12 cellular contexts compared by ENCODE assay signal in the genomic region with DNA sequence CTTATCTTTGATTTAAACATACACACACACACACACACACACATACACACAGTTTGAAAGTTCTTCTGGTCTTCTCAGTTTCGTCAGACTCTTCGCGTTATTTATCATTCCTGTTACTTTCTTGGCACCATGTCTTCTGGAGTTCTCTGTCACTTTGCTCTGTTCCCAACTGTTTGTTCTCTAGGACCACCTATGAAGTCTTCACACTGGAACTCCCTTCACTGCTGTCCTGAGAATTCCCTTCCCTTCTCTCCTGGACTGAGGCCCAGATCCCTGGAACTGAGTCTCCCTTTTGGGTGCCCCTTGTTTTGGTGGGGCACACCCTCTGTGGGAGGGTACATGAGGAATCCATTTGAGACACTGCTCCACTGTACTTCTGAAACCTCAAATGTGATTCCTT. TPM values are rescaled to one million over a fixed set of nuclear protein-coding genes. Genes with fewer than 3 reads are reported as not detected.
A peak's percentile ranks its signal among the peaks of the same experiment; 100 is the strongest.
DNase-seq lines count a peak whose midpoint lies in the region; FAIRE-seq and TF ChIP-seq lines count a peak whose summit lies in the region.
"Had no signal": no experiment of that assay in that cellular context is flagged by ENCODE, and none has a peak within 500 bp of the region (broad histone marks: within the 10 kb centered on the region; RNA-seq: fewer than 3 reads in every experiment).

No MANE protein-coding gene starts in this region.

- peaks cover 2% of the 10 kb centered on the region; the same call in 1 of the 2 replicates for H3K23me2 ChIP-seq in H1 (ENCODE audit: low read depth, low read length)

- TF ChIP-seq EP300 in H1 (IDR thresholded peaks at IDR 0.05; ENCODE audit: borderline replicate concordance in 1 of 2, low read depth in 2 of 2, low read length in 2 of 2), result no peak

- no peak overlapping the region for H4K91ac ChIP-seq in H1 (replicated peaks; ENCODE audit: insufficient read length, low read length)

- H3K9me3 Mint-ChIP-seq in CD4-positive, alpha-beta memory T cell, result no peaks in the 10 kb centered on the region
- H3K9me3 Mint-ChIP-seq: activated CD4-positive, alpha-beta memory T cell treated with anti-CD3 and anti-CD28 coated beads for 36 hours; type B pancreatic cell had no signal

- no peak overlapping the region for H3K14ac ChIP-seq in H1 (ENCODE audit: insufficient read length)

- H3K4me3 ChIP-seq in GM23248 (peak overlapping the region; percentile 51), H1 (ENCODE audit: extremely low read depth in 1 of 4, insufficient read depth in 2 of 4, low read depth in 3 of 4, low read length in 4 of 4) (no peak overlapping the region), kidney (ENCODE audit: low read length in 2 of 2) (no peak overlapping the region), skeletal muscle satellite cell (ENCODE audit: low read length) (no peak overlapping the region)
- no peak overlapping the region for H3K4me3 ChIP-seq in CD4-positive, alpha-beta memory T cell (ENCODE audit: low read length in 2 of 2)

- H3K27ac ChIP-seq in GM23248 (peak overlapping the region; percentile 56), H1 (ENCODE audit: low read depth, low read length) (no peak overlapping the region), kidney (ENCODE audit: low read depth in 2 of 2, low read length in 2 of 2) (peak overlapping the region; percentile 40 to 84)
- no peak overlapping the region for H3K27ac ChIP-seq in CD4-positive, alpha-beta memory T cell (ENCODE audit: low read depth, low read length)

- H3K79me2 ChIP-seq in GM23248 (ENCODE audit: insufficient read depth) (no peaks in the 10 kb centered on the region), H1 (ENCODE audit: control insufficient read depth in 1 of 2, insufficient read depth in 2 of 2, low read length in 2 of 2) (no peaks in the 10 kb centered on the region)

- DNase-seq in GM23248, result peak; percentile 69
- no peak for DNase-seq in H1 (ENCODE audit: low read depth in 1 of 2, low spot score in 2 of 2)
- no peak for DNase-seq in kidney
- DNase-seq in HuH-7 (ENCODE audit: low spot score), result no peak
- no peak for DNase-seq in CD4-positive, alpha-beta memory T cell
- DNase-seq in retina, result no peak
- DNase-seq in SW480 (ENCODE audit: low spot score), result no peak
- DNase-seq: activated naive CD4-positive, alpha-beta T cell; NCI-H2081 treated with DMSO at 0.1 percent for 48 hours had no signal

- no peak for TF ChIP-seq RAD21 in H1 (IDR thresholded peaks at IDR 0.05 in 1 of 2, conservative IDR thresholded peaks at IDR 0.05 in 1 of 2; ENCODE audit: low read depth in 2 of 2, low read length in 2 of 2)

- H3K27me3 ChIP-seq in GM23248 (replicated peaks; ENCODE audit: insufficient read depth) (no peaks in the 10 kb centered on the region), H1 (replicated peaks in 1 of 4; ENCODE audit: control insufficient read depth in 3 of 4, extremely low read depth in 1 of 4, insufficient read depth in 3 of 4, low read length in 3 of 4) (no peaks in the 10 kb centered on the region), skeletal muscle satellite cell (ENCODE audit: control insufficient read depth, insufficient read depth, low read length) (no peaks in the 10 kb centered on the region)
- H3K27me3 ChIP-seq in CD4-positive, alpha-beta memory T cell (ENCODE audit: insufficient read depth, low read length), result no peaks in the 10 kb centered on the region

- H3K36me3 ChIP-seq in GM23248 (ENCODE audit: low read depth), result no peaks in the 10 kb centered on the region
- no peaks in the 10 kb centered on the region for H3K36me3 ChIP-seq in H1 (ENCODE audit: control insufficient read depth in 2 of 4, insufficient read depth in 4 of 4, low read length in 3 of 4)
- H3K36me3 ChIP-seq in kidney (ENCODE audit: control insufficient read depth in 1 of 2, insufficient read depth in 2 of 2, low read length in 2 of 2), result no peaks in the 10 kb centered on the region
- H3K36me3 ChIP-seq in skeletal muscle satellite cell (ENCODE audit: insufficient read depth, low read length), result no peaks in the 10 kb centered on the region
- H3K36me3 ChIP-seq in CD4-positive, alpha-beta memory T cell (ENCODE audit: insufficient read depth, low read length), result no peaks in the 10 kb centered on the region

- no peak overlapping the region for H3K27ac Mint-ChIP-seq in CD4-positive, alpha-beta memory T cell
- H3K27ac Mint-ChIP-seq: activated CD4-positive, alpha-beta memory T cell treated with anti-CD3 and anti-CD28 coated beads for 36 hours; type B pancreatic cell had no signal

- peak overlapping the region; percentile 54 for H3K9ac ChIP-seq in GM23248
- H3K9ac ChIP-seq in H1 (replicated peaks in 1 of 4; ENCODE audit: extremely low read depth in 1 of 4, low read depth in 3 of 4, low read length in 3 of 4), result no peak overlapping the region
- no peak overlapping the region for H3K9ac ChIP-seq in kidney (ENCODE audit: low read length in 2 of 2)
- H3K9ac ChIP-seq in skeletal muscle satellite cell (ENCODE audit: low read depth, low read length), result peak overlapping the region; percentile 34

- no peak overlapping the region for H2BK15ac ChIP-seq in H1 (ENCODE audit: low read length)

- H2AFZ ChIP-seq in GM23248 (peak overlapping the region; percentile 70), H1 (ENCODE audit: low read length) (no peak overlapping the region)

- no peaks in the 10 kb centered on the region for H3K4me1 Mint-ChIP-seq in CD4-positive, alpha-beta memory T cell

- intact Hi-C loops in kidney (cut with DNase I), result loop anchor here (5.0 kb wide), 1 partner anchor 185 kb away; no protein-coding TSS in a partner anchor
- intact Hi-C loops in CD4-positive, alpha-beta memory T cell (cut with micrococcal nuclease), result loop anchor here (5.0 kb wide), 1 partner anchor 115 kb away; a partner anchor contains a TSS

- no peak overlapping the region for H2BK5ac ChIP-seq in H1 (ENCODE audit: low read depth, low read length)

- CTCF ChIA-PET in H1 (lab: Charles Lee; ENCODE audit: partially characterized antibody), result interaction anchor here (0.6 to 2.8 kb wide), 18 partner anchors 18 to 258 kb away, joined by 3 to 39 read pairs (median 3); no protein-coding TSS in a partner anchor
- CTCF ChIA-PET in CD4-positive, alpha-beta memory T cell (lab: Charles Lee; ENCODE audit: partially characterized antibody), result interaction anchor here (0.7 to 6.2 kb wide), 5 partner anchors 140 to 507 kb away, joined by 3 to 73 read pairs (median 3); no protein-coding TSS in a partner anchor

- H3K56ac ChIP-seq in H1 (replicated peaks; ENCODE audit: insufficient read length, low read depth, low read length), result peak overlapping the region; percentile 21

- 0 out of 2 replicates have a peak, but pooled peaks cover 10% of the 10 kb centered on the region for H3F3A ChIP-seq in GM23248 (ENCODE audit: insufficient read depth)

- H3K27me3 Mint-ChIP-seq in CD4-positive, alpha-beta memory T cell, result no peaks in the 10 kb centered on the region
- H3K27me3 Mint-ChIP-seq: activated CD4-positive, alpha-beta memory T cell treated with anti-CD3 and anti-CD28 coated beads for 36 hours; type B pancreatic cell had no signal

- no peak overlapping the region for H4K5ac ChIP-seq in H1 (ENCODE audit: insufficient read length, low read depth, low read length)

- no peak overlapping the region for H4K8ac ChIP-seq in H1 (ENCODE audit: extremely low read depth, insufficient read depth, low read length)

- no peak overlapping the region for H3K4ac ChIP-seq in H1 (replicated peaks; ENCODE audit: insufficient read length, low read depth, low read length)

- FAIRE-seq in H1 (lab: Jason Lieb, UNC), result no peak
- no peak for FAIRE-seq in kidney (lab: Jason Lieb, UNC)

- H4K20me1 ChIP-seq in GM23248 (ENCODE audit: insufficient read depth) (no peaks in the 10 kb centered on the region), H1 (replicated peaks in 1 of 2; ENCODE audit: control insufficient read depth in 1 of 2, insufficient read depth in 2 of 2, low read length in 2 of 2) (no peaks in the 10 kb centered on the region)

- no peak overlapping the region for H2BK12ac ChIP-seq in H1 (ENCODE audit: low read depth, low read length)

- in situ Hi-C loops in GM23248 (cut with MboI), result loop anchor here (5.0 kb wide), 1 partner anchor 190 kb away; no protein-coding TSS in a partner anchor

- H3K4me2 ChIP-seq in GM23248 (ENCODE audit: unreplicated experiment) (peak overlapping the region; percentile 70), H1 (ENCODE audit: insufficient read depth in 1 of 2, low read depth in 2 of 2, low read length in 2 of 2) (no peak overlapping the region), skeletal muscle satellite cell (ENCODE audit: low read length) (peak overlapping the region; percentile 62)

- H2BK20ac ChIP-seq in H1 (ENCODE audit: low read length), result no peak overlapping the region

- WGBS in GM23248 (ENCODE audit: low coverage in 1 of 2, low lambda C conversion rate in 2 of 2, missing lambda C conversion rate in 2 of 2), 2 experiments, result 10 to 14% methylated on average over 3 of the region's 3 CpGs
- WGBS in H1 (ENCODE audit: extremely low coverage in 1 of 2, insufficient coverage in 1 of 2, insufficient read length in 1 of 2, insufficient replicate concordance in 2 of 2, low coverage in 1 of 2, low lambda C conversion rate in 2 of 2, missing lambda C conversion rate in 1 of 2), 2 experiments, result 79% methylated on average over 3 of the region's 3 CpGs; no CpG with 5 or more reads in 1 of the 2 experiments

- H3K4me3 Mint-ChIP-seq in CD4-positive, alpha-beta memory T cell, result no peak overlapping the region
- H3K4me3 Mint-ChIP-seq: activated CD4-positive, alpha-beta memory T cell treated with anti-CD3 and anti-CD28 coated beads for 36 hours; type B pancreatic cell had no signal

- no peaks in the 10 kb centered on the region for H3K9me3 ChIP-seq in GM23248 (ENCODE audit: low read depth)
- no peaks in the 10 kb centered on the region for H3K9me3 ChIP-seq in H1 (ENCODE audit: insufficient read depth in 2 of 2, low read depth in 1 of 2, low read length in 1 of 2)
- H3K9me3 ChIP-seq in kidney (ENCODE audit: control insufficient read depth in 1 of 2, low read length in 2 of 2), result no peaks in the 10 kb centered on the region
- no peaks in the 10 kb centered on the region for H3K9me3 ChIP-seq in skeletal muscle satellite cell (replicated peaks; ENCODE audit: low read length)
- H3K9me3 ChIP-seq in CD4-positive, alpha-beta memory T cell (ENCODE audit: control insufficient read depth in 1 of 2, low read length in 2 of 2), result no peaks in the 10 kb centered on the region

- H3K23ac ChIP-seq in H1 (ENCODE audit: insufficient read length), result no peak overlapping the region

- no peak for TF ChIP-seq POLR2A in H1 (IDR thresholded peaks at IDR 0.05; ENCODE audit: control extremely low read depth in 1 of 2, low read depth in 2 of 2, low read length in 2 of 2)

- no peak overlapping the region for H3K18ac ChIP-seq in H1 (ENCODE audit: extremely low read depth, low read length)

- TF ChIP-seq CTCF in H1 (IDR thresholded peaks at IDR 0.05; ENCODE audit: control extremely low read depth in 1 of 3, insufficient read depth in 1 of 3, low read depth in 1 of 3, low read length in 3 of 3) (no peak), kidney (IDR thresholded peaks at IDR 0.05; ENCODE audit: borderline replicate concordance, extremely low read depth, insufficient read depth) (no peak)

- no peak overlapping the region for H2AK5ac ChIP-seq in H1 (ENCODE audit: low read depth, low read length)

- H3K9me2 ChIP-seq in GM23248 (ENCODE audit: insufficient read depth), result no peaks in the 10 kb centered on the region

- H3K36me3 Mint-ChIP-seq in CD4-positive, alpha-beta memory T cell, result peaks cover 0 to 4% of the 10 kb centered on the region in 2 donors
- H3K36me3 Mint-ChIP-seq: activated CD4-positive, alpha-beta memory T cell treated with anti-CD3 and anti-CD28 coated beads for 36 hours had no signal

- no peak overlapping the region for H2BK120ac ChIP-seq in H1 (replicated peaks; ENCODE audit: low read depth, low read length)

- H3K79me1 ChIP-seq in H1 (ENCODE audit: low read depth, low read length), result no peaks in the 10 kb centered on the region

- POLR2A ChIA-PET in H1 (lab: Charles Lee; ENCODE audit: partially characterized antibody), result no interaction called here
- POLR2A ChIA-PET in CD4-positive, alpha-beta memory T cell (lab: Charles Lee; ENCODE audit: partially characterized antibody), result no interaction called here

- H3K4me1 ChIP-seq in GM23248 (ENCODE audit: insufficient read depth) (peaks cover 18% of the 10 kb centered on the region), H1 (replicated peaks in 1 of 4; ENCODE audit: control insufficient read depth in 3 of 4, insufficient read depth in 4 of 4, low read length in 3 of 4) (peaks cover 0 to 3% (median 0%) of the 10 kb centered on the region in 4 experiments; a peak in 1 of 7 replicates), kidney (ENCODE audit: control insufficient read depth in 1 of 2, insufficient read depth in 1 of 2, low read depth in 1 of 2, low read length in 2 of 2) (peaks cover 4 to 5% of the 10 kb centered on the region in 2 donors), skeletal muscle satellite cell (ENCODE audit: control insufficient read depth, insufficient read depth, low read length) (peaks cover 16% of the 10 kb centered on the region)
- H3K4me1 ChIP-seq in CD4-positive, alpha-beta memory T cell (ENCODE audit: insufficient read depth, low read length), result no peaks in the 10 kb centered on the region

RNA-seq across cellular contexts. Expression of a gene that starts 30.5 kb away (rescaled TPM):
- total RNA-seq in GM23248 (2014; rRNA removed; shearing (Covaris generic)), result 1.8 and 13.0 TPM in 2 replicates
- polyA plus RNA-seq in GM23248 (2016; fragmentation: Nextera tagmentation; extraction: Ambion mirVana) (12.1 and 13.5 TPM in 2 replicates), H1 (2011; rRNA removed) (0.67 and 0.95 TPM in 2 replicates), kidney (ENCODE audit: insufficient read depth, low read depth, low replicate concordance) (11.3 TPM)
- 1.3 TPM in 2 replicates for total RNA-seq in H1 (2021; fragmentation: NEBNext Ultra II Directional; extraction: Animal tissue kit (Norgen Biotek cat#: 25700))
- 1.3 TPM for polyA plus RNA-seq in H1 (2011; cell fraction: cytosol; rRNA removed)
- 1.2 TPM for polyA plus RNA-seq in H1 (2011; cell fraction: nucleus; rRNA removed)
- 0.44 to 2.9 TPM (median 1.5 TPM) in 4 replicates for polyA plus RNA-seq in H1 (2012, experiment 1 of 2)
- 0.25 TPM for polyA plus RNA-seq in H1 (2012, experiment 2 of 2)
- 2.0 TPM for polyA plus RNA-seq in H1 (2013, experiment 1 of 2)
- polyA plus RNA-seq in H1 (2013, experiment 2 of 2), result 2.8 TPM
- 1.4 and 2.2 TPM in 2 replicates for polyA minus RNA-seq in H1 (2011; rRNA and poly(A)+ RNA removed)
- polyA minus RNA-seq in H1 (2011; cell fraction: cytosol; rRNA and poly(A)+ RNA removed), result 0.29 TPM
- polyA minus RNA-seq in H1 (2011; cell fraction: nucleus; rRNA and poly(A)+ RNA removed), result 3.0 TPM
- 8.6 TPM for total RNA-seq in kidney
- 2.0 and 2.4 TPM in 2 replicates for total RNA-seq in skeletal muscle satellite cell (2012; rRNA removed)
- total RNA-seq in CD4-positive, alpha-beta memory T cell, result 1 to 10 TPM; 1.1 to 3.2 TPM
- 1 to 10 TPM; 4.2 to 6.8 TPM for polyA plus RNA-seq in CD4-positive, alpha-beta memory T cell

Comparison
In these comparisons a context has a peak if more than half of its experiments do, and no peak if none do; other contexts are left out.
1. H3K27ac ChIP-seq: peak in GM23248 (single experiment) and kidney (2 of 2); none in H1 (single experiment) and CD4-positive, alpha-beta memory T cell (single experiment).
2. H3K4me2 ChIP-seq: peak in GM23248 (single experiment) and skeletal muscle satellite cell (single experiment); none in H1 (0 of 2).
3. H3K9ac ChIP-seq: peak in GM23248 (single experiment) and skeletal muscle satellite cell (single experiment); none in H1 (0 of 4) and kidney (0 of 2).